ENCODE assay signal across 8 cellular contexts in genomic region chr6:106334646-106335448, GRCh38.
DNase-seq lines count a peak whose midpoint lies in the region; ATAC-seq, FAIRE-seq and TF ChIP-seq lines count a peak whose summit lies in the region.

No MANE protein-coding gene starts in this region.

- FAIRE-seq in GM19239 (lab: Jason Lieb, UNC): peak; percentile 71

- H3K27me3 ChIP-seq in WERI-Rb-1 (ENCODE audit: insufficient read depth, low read depth, severe bottlenecking): no peaks in the 10 kb centered on the region

- no peak overlapping the region for H3K27ac ChIP-seq in WERI-Rb-1

- DNase-seq in AML-193 (lab: John Stamatoyannopoulos, UW): peak; percentile 76 to 82
- DNase-seq in GM19239 (ENCODE audit: insufficient read length, low spot score): peak; percentile 21
- DNase-seq in NCI-H1105 (lab: John Stamatoyannopoulos, UW): peak; percentile 30
- DNase-seq in WERI-Rb-1: peak; percentile 56
- peak; percentile 56 for DNase-seq in central memory CD4-positive, alpha-beta T cell
- peak; percentile 70 for DNase-seq in kidney tubule cell (ENCODE audit: low spot score)
- peak; percentile 10 for DNase-seq in stimulated activated CD8-positive, alpha-beta memory T cell treated with anti-CD3 and anti-CD28 coated beads, Interleukin-15, amount 100 ng/mL, for 1 hour (ENCODE audit: low read depth)

- no peak for ATAC-seq in HG02588 (IDR thresholded peaks at IDR 0.05; ENCODE audit: unreplicated experiment)

- TF ChIP-seq CTCF in WERI-Rb-1 (IDR thresholded peaks at IDR 0.05; ENCODE audit: low read depth, low read length): peak; percentile 43; the same call in 1 of the 2 replicates

- no peaks in the 10 kb centered on the region for H3K36me3 ChIP-seq in WERI-Rb-1

- no peak overlapping the region for H3K4me3 ChIP-seq in WERI-Rb-1 (ENCODE audit: low read depth, low read length)

- no peaks in the 10 kb centered on the region for H3K9me3 ChIP-seq in WERI-Rb-1 (ENCODE audit: severe bottlenecking)

Comparison
In these comparisons a context has a peak if more than half of its experiments do, and no peak if none do; other contexts are left out.
1. DNase-seq: peak in every context shown above with its lines; median percentile 79 in AML-193; 70 in kidney tubule cell; 56 in WERI-Rb-1; 56 in central memory CD4-positive, alpha-beta T cell; 30 in NCI-H1105; 21 in GM19239; 10 in stimulated activated CD8-positive, alpha-beta memory T cell treated with anti-CD3 and anti-CD28 coated beads, Interleukin-15, amount 100 ng/mL, for 1 hour.